Comparison of ENCODE assay signal across 11 cellular contexts in the genomic region with DNA sequence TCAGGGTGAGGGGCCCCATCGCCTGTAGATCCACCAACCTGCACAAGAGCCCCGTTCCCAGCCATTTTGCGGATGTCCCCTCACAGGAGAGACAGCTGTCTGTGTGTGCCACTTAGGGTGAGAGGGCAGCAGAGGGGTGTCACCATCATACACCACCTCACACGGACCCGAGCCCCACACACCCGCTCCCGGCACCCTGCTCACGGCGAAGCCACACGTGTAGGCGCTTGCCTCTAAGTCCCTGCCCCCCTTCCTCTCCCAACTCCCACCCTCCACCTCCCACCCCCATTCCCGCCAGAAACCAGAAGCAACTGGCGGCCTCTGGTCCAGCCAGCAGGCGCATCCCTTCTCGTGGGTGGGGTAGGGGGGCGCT. TPM values are rescaled to one million over a fixed set of nuclear protein-coding genes. Genes with fewer than 3 reads are reported as not detected.
DNase-seq lines count a peak whose midpoint lies in the region; ATAC-seq and TF ChIP-seq lines count a peak whose summit lies in the region.
"Had no signal": no experiment of that assay in that cellular context is flagged by ENCODE, and none has a peak within 500 bp of the region (broad histone marks: within the 10 kb centered on the region; RNA-seq: fewer than 3 reads in every experiment).

No MANE protein-coding gene starts in this region.

- H3K36me3 Mint-ChIP-seq in MCF 10A (ENCODE audit: insufficient read depth, unreplicated experiment) = no peaks in the 10 kb centered on the region
- no peaks in the 10 kb centered on the region for H3K36me3 Mint-ChIP-seq in type B pancreatic cell

- H3K36me3 ChIP-seq in mammary epithelial cell (ENCODE audit: insufficient read depth, low read length) = no peaks in the 10 kb centered on the region
- H3K36me3 ChIP-seq in iPS DF 6.9 (ENCODE audit: control insufficient read depth, insufficient read depth, low read length) = no peaks in the 10 kb centered on the region
- H3K36me3 ChIP-seq: tibial artery had no signal

- no peak overlapping the region for H2AFZ ChIP-seq in mammary epithelial cell (ENCODE audit: low read depth, low read length)

- ATAC-seq in HG03565 (IDR thresholded peaks at IDR 0.05; ENCODE audit: unreplicated experiment) = no peak
- no peak for ATAC-seq in HG03175 (IDR thresholded peaks at IDR 0.05; ENCODE audit: unreplicated experiment)

- H3K9me3 ChIP-seq in mammary epithelial cell (replicated peaks; ENCODE audit: insufficient read depth, low read length) = no peaks in the 10 kb centered on the region
- no peaks in the 10 kb centered on the region for H3K9me3 ChIP-seq in iPS DF 6.9 (ENCODE audit: control insufficient read depth, insufficient read depth, low read length)
- H3K9me3 ChIP-seq: tibial artery had no signal

- H3K4me1 ChIP-seq in mammary epithelial cell (ENCODE audit: insufficient read depth, low read length) = peaks cover 21% of the 10 kb centered on the region
- peaks cover 6% of the 10 kb centered on the region for H3K4me1 ChIP-seq in iPS DF 6.9 (ENCODE audit: control insufficient read depth, insufficient read depth, low read length)

- no peak overlapping the region for H3K4me3 ChIP-seq in mammary epithelial cell (replicated peaks in 1 of 3; ENCODE audit: insufficient read depth in 1 of 3, low read depth in 2 of 3, low read length in 3 of 3)
- peak overlapping the region; percentile 4; the same call in 1 of the 2 replicates for H3K4me3 ChIP-seq in iPS DF 6.9 (ENCODE audit: low read length)

- no peak overlapping the region for H3K4me2 ChIP-seq in mammary epithelial cell (ENCODE audit: insufficient read depth, low read depth, low read length)

- POLR2A ChIA-PET in MCF 10A (lab: Yijun Ruan, JAX) = no interaction called here

- in situ Hi-C loops in mammary epithelial cell (cut with MboI; ENCODE audit: low sequenced_read_pairs in 2 of 2) = loop anchor here in 1 of 2 donors (10.0 to 25.0 kb wide), 2 partner anchors 83 to 284 kb away; no protein-coding TSS in a partner anchor

- H3K9me3 Mint-ChIP-seq in MCF 10A (ENCODE audit: unreplicated experiment) = no peaks in the 10 kb centered on the region
- H3K9me3 Mint-ChIP-seq in type B pancreatic cell = no peaks in the 10 kb centered on the region

- H3K27ac ChIP-seq in mammary epithelial cell (ENCODE audit: insufficient read depth, low read depth, low read length) (no peak overlapping the region), iPS DF 6.9 (ENCODE audit: low read length) (no peak overlapping the region)
- H3K27ac ChIP-seq: tibial artery had no signal

- no peaks in the 10 kb centered on the region for H4K20me1 ChIP-seq in mammary epithelial cell (ENCODE audit: insufficient read depth, low read length)

- peaks cover 26% of the 10 kb centered on the region for H3K4me1 Mint-ChIP-seq in MCF 10A (ENCODE audit: insufficient read depth, unreplicated experiment)
- peaks cover 18% of the 10 kb centered on the region for H3K4me1 Mint-ChIP-seq in type B pancreatic cell (ENCODE audit: unreplicated experiment)

- H3K79me2 ChIP-seq in mammary epithelial cell (ENCODE audit: insufficient read depth, low read length) = no peaks in the 10 kb centered on the region

- H3K27me3 ChIP-seq in mammary epithelial cell (ENCODE audit: insufficient read depth, low read length) = peaks cover 12% of the 10 kb centered on the region
- H3K27me3 ChIP-seq in iPS DF 6.9 (ENCODE audit: control insufficient read depth, insufficient read depth, low read length) = no peaks in the 10 kb centered on the region

- no peak overlapping the region for H3K4me3 Mint-ChIP-seq in MCF 10A (ENCODE audit: unreplicated experiment)
- H3K4me3 Mint-ChIP-seq in type B pancreatic cell = peak overlapping the region; percentile 74

- intact Hi-C loops in MCF 10A (cut with micrococcal nuclease) (no loop called here), mammary epithelial cell (cut with micrococcal nuclease) (loop anchor here (10.0 kb wide), 1 partner anchor 233 kb away; no protein-coding TSS in a partner anchor)

- TF ChIP-seq CTCF in MCF 10A (IDR thresholded peaks at IDR 0.05; ENCODE audit: unreplicated experiment) (no peak), mammary epithelial cell (conservative IDR thresholded peaks at IDR 0.05 in 1 of 2, IDR thresholded peaks at IDR 0.05 in 1 of 2; ENCODE audit: extremely low read depth in 1 of 2, insufficient read depth in 1 of 2, low read depth in 1 of 2, low read length in 2 of 2) (no peak), type B pancreatic cell (conservative IDR thresholded peaks at IDR 0.05) (no peak)

- H3K27me3 Mint-ChIP-seq in MCF 10A (ENCODE audit: insufficient read depth, unreplicated experiment) (peaks cover 47% of the 10 kb centered on the region), type B pancreatic cell (peaks cover 44% of the 10 kb centered on the region)

- peak overlapping the region; percentile 49 for H3K27ac Mint-ChIP-seq in MCF 10A (ENCODE audit: low read depth, unreplicated experiment)
- H3K27ac Mint-ChIP-seq in type B pancreatic cell = no peak overlapping the region

- BruUV-seq in MCF 10A (replicated peaks; lab: Mats Ljungman, UMichigan) (no TSS peak), mammary epithelial cell (replicated peaks; lab: Mats Ljungman, UMichigan) (no TSS peak)

- CTCF ChIA-PET in MCF 10A (lab: Yijun Ruan, JAX) = interaction anchor here (0.7 to 1.6 kb wide), 5 partner anchors 11 to 325 kb away, joined by 4 to 5 read pairs (median 4); no protein-coding TSS in a partner anchor
- CTCF ChIA-PET in mammary epithelial cell (lab: Charles Lee; ENCODE audit: low non-redundant PET) = no interaction called here

- dilution Hi-C loops in mammary epithelial cell (cut with HindIII; ENCODE audit: low sequenced_read_pairs) = no loop called here

- 30% methylated on average over 4 of the region's 16 CpGs for WGBS in mammary epithelial cell (ENCODE audit: low coverage, missing lambda C conversion rate)
- WGBS in iPS DF 6.9 (ENCODE audit: insufficient coverage, insufficient read length) = no CpG with 5 or more reads among the region's 16 CpGs

- H3K9ac ChIP-seq in mammary epithelial cell (ENCODE audit: insufficient read depth, low read length) = no peak overlapping the region

- DNase-seq in MCF 10A (ENCODE audit: unreplicated experiment) (no peak), mammary epithelial cell (no peak), NCI-H69 (lab: John Stamatoyannopoulos, UW) (peak; percentile 62), iPS DF 6.9 (ENCODE audit: low read depth, low spot score) (no peak), type B pancreatic cell (ENCODE audit: extremely low spot score, unreplicated experiment) (no peak)
- no peak for DNase-seq in stimulated activated naive CD4-positive, alpha-beta T cell (lab: John Stamatoyannopoulos, UW)
- DNase-seq: activated CD4-positive, alpha-beta T cell treated with anti-CD3 and anti-CD28 coated beads for 48 hours; DND-41; tibial artery had no signal

RNA-seq across cellular contexts. Expression of gene DPF1, which starts 4.0 kb away (rescaled TPM):
- total RNA-seq in MCF 10A (2022) (1.0 and 1.2 TPM in 2 replicates), mammary epithelial cell (1 to 10 TPM; 3.0 to 6.2 TPM), type B pancreatic cell (ENCODE audit: low replicate concordance) (0.93 and 12.6 TPM in 2 replicates)
- 1.6 TPM for polyA plus RNA-seq in mammary epithelial cell
- polyA minus RNA-seq in mammary epithelial cell = not detected

RNA-seq across cellular contexts. Expression of gene PPP1R14A, which starts 28.2 kb away (rescaled TPM):
- total RNA-seq in MCF 10A (2022) = not detected in 2 replicates
- total RNA-seq in mammary epithelial cell = 10 to 100 TPM in 1 of 2 donors, 1 to 10 TPM in 1; 4.2 to 10.2 TPM
- polyA plus RNA-seq in mammary epithelial cell = 3.4 TPM
- not detected for polyA minus RNA-seq in mammary epithelial cell
- 14.9 and 20.7 TPM in 2 replicates for total RNA-seq in type B pancreatic cell (ENCODE audit: low replicate concordance)

RNA-seq across cellular contexts. Expression of gene SPINT2, which starts 36.4 kb away (rescaled TPM):
- 277 and 333 TPM in 2 replicates for total RNA-seq in MCF 10A (2022)
- total RNA-seq in mammary epithelial cell = 100 to 1,000 TPM; 775 to 871 TPM
- 333 TPM for polyA plus RNA-seq in mammary epithelial cell
- polyA minus RNA-seq in mammary epithelial cell = 334 TPM
- 243 and 526 TPM in 2 replicates for total RNA-seq in type B pancreatic cell (ENCODE audit: low replicate concordance)
